In genomic region chr21:25607151-25607811, GRCh38 we compare ENCODE assay signal across 8 cellular contexts. TPM values are rescaled to one million over a fixed set of nuclear protein-coding genes. Genes with fewer than 3 reads are reported as not detected.
DNase-seq lines count a peak whose midpoint lies in the region; ATAC-seq and TF ChIP-seq lines count a peak whose summit lies in the region.

Gene MRPL39 (minus strand): TSS chr21:25607481. CDS start chr21:25607475, 6 bp downstream.

- CTCF ChIA-PET in PC-3 (lab: Charles Lee): no interaction called here

- 0% methylated on average over 56 to 57 of the region's 57 CpGs for WGBS in esophagus, 2 donors

- H4K20me1 ChIP-seq in PC-3 (ENCODE audit: low read length): no peaks in the 10 kb centered on the region

- H3K4me1 ChIP-seq in PC-3 (ENCODE audit: insufficient read depth, low read length) (peaks cover 22% of the 10 kb centered on the region), esophagus (ENCODE audit: control insufficient read depth in 2 of 2, insufficient read depth in 2 of 2, low read length in 1 of 2) (no peaks in the 10 kb centered on the region), muscle layer of colon (ENCODE audit: insufficient read depth, low read length) (peaks cover 12% of the 10 kb centered on the region)

- peaks cover 31% of the 10 kb centered on the region for H3K79me2 ChIP-seq in PC-3 (ENCODE audit: low read length)

- peak; percentile 70 for TF ChIP-seq CTCF in PC-3 (conservative IDR thresholded peaks at IDR 0.05; ENCODE audit: low read depth, low read length)

- H3K9ac ChIP-seq in PC-3 (ENCODE audit: low read length) (peak within 1 kb of the TSS; percentile 97), muscle layer of colon (ENCODE audit: low read length) (peak within 1 kb of the TSS; percentile 55)

- DNase-seq in DMS153 treated with DMSO at 0.1 percent for 48 hours (lab: John Stamatoyannopoulos, UW; ENCODE audit: unreplicated experiment) (peak; percentile 67), PC-3 (peak; percentile 91)
- peak; percentile 86 for DNase-seq in activated T-cell treated with anti-CD3 and anti-CD28 coated beads, Interleukin-2, amount 50 U/mL, for 1 hour
- peak; percentile 76 for DNase-seq in stimulated activated CD8-positive, alpha-beta memory T cell treated with anti-CD3 and anti-CD28 coated beads, Interleukin-7, amount 100 ng/mL, for 24 hours (ENCODE audit: low read depth)

- H3K36me3 ChIP-seq in PC-3 (ENCODE audit: low read depth, low read length): peaks cover 26% of the 10 kb centered on the region; the same call in 1 of the 2 replicates
- H3K36me3 ChIP-seq in esophagus (ENCODE audit: control insufficient read depth in 2 of 2, insufficient read depth in 2 of 2, low read length in 1 of 2): peaks cover 0 to 4% of the 10 kb centered on the region in 2 donors
- H3K36me3 ChIP-seq in muscle layer of colon (ENCODE audit: insufficient read depth, low read length): peaks cover 24% of the 10 kb centered on the region

- H3K4me2 ChIP-seq in PC-3 (ENCODE audit: low read length): peak within 1 kb of the TSS; percentile 97

- H3K4me3 ChIP-seq in PC-3 (ENCODE audit: low read length) (peak within 1 kb of the TSS; percentile 99), esophagus (ENCODE audit: low read depth in 1 of 2, low read length in 2 of 2) (peak within 1 kb of the TSS; percentile 72 to 92), muscle layer of colon (ENCODE audit: low read depth in 1 of 2, low read length in 2 of 2) (peak within 1 kb of the TSS; percentile 67 to 84)

- H3F3A ChIP-seq in PC-3 (ENCODE audit: low read length, unreplicated experiment): no peaks in the 10 kb centered on the region

- H3K9me3 ChIP-seq in PC-3 (ENCODE audit: low read length) (no peaks in the 10 kb centered on the region), esophagus (ENCODE audit: control insufficient read depth in 2 of 2, insufficient read depth in 1 of 2, low read depth in 1 of 2, low read length in 1 of 2) (no peaks in the 10 kb centered on the region), muscle layer of colon (ENCODE audit: low read length) (no peaks in the 10 kb centered on the region)

- no peak; the same call in 1 of the 2 replicates for TF ChIP-seq RAD21 in Ishikawa (IDR thresholded peaks at IDR 0.05; ENCODE audit: low read depth)

- peak within 1 kb of the TSS; percentile 90 for H2AFZ ChIP-seq in PC-3 (ENCODE audit: low read length)

- ATAC-seq in GM21576 (IDR thresholded peaks at IDR 0.05; ENCODE audit: unreplicated experiment): peak; percentile 96
- peak; percentile 92 for ATAC-seq in PC-3

- intact Hi-C loops in PC-3 (cut with micrococcal nuclease): loop anchor here (1.0 to 2.0 kb wide), 2 partner anchors 186 to 246 kb away; no protein-coding TSS in a partner anchor

- no TSS peak for BruUV-seq in PC-3 (replicated peaks; lab: Mats Ljungman, UMichigan)

- no peaks in the 10 kb centered on the region for H3K9me2 ChIP-seq in PC-3 (replicated peaks; ENCODE audit: low read length)

- H3K27me3 ChIP-seq in PC-3 (ENCODE audit: low read length) (no peaks in the 10 kb centered on the region), esophagus (ENCODE audit: control insufficient read depth in 1 of 2, insufficient read depth in 2 of 2, low read length in 2 of 2) (no peaks in the 10 kb centered on the region), muscle layer of colon (ENCODE audit: control insufficient read depth in 1 of 2, insufficient read depth in 2 of 2, low read length in 2 of 2) (no peaks in the 10 kb centered on the region)

- H3K27ac ChIP-seq in PC-3 (ENCODE audit: low read length) (peak within 1 kb of the TSS; percentile 56), esophagus (ENCODE audit: low read depth in 2 of 2, low read length in 1 of 2) (peak within 1 kb of the TSS; percentile 67 to 88), muscle layer of colon (ENCODE audit: low read depth, low read length) (peak within 1 kb of the TSS; percentile 72)

- POLR2A ChIA-PET in PC-3 (lab: Charles Lee; ENCODE audit: unreplicated experiment): no interaction called here

- no peak for TF ChIP-seq EP300 in Ishikawa (IDR thresholded peaks at IDR 0.05; ENCODE audit: borderline replicate concordance)

TF ChIP-seq in Ishikawa, 13 proteins besides CTCF, POLR2A, EP300 and RAD21:
- TF ChIP-seq MAX (IDR thresholded peaks at IDR 0.05) (peak; percentile 90), FOXM1 (IDR thresholded peaks at IDR 0.05; ENCODE audit: borderline replicate concordance, low read depth) (no peak), TAF1 (IDR thresholded peaks at IDR 0.05; ENCODE audit: low read depth) (peak; percentile 100), NFIC (IDR thresholded peaks at IDR 0.05) (peak; percentile 38; the same call in 1 of the 2 replicates), USF1 (IDR thresholded peaks at IDR 0.05) (peak; percentile 74), REST (IDR thresholded peaks at IDR 0.05; ENCODE audit: low read depth) (0 out of 2 replicates have a peak, but pooled peaks have one; percentile 12), TEAD4 (IDR thresholded peaks at IDR 0.05) (peak; percentile 45; the same call in 1 of the 2 replicates), CREB1 (IDR thresholded peaks at IDR 0.05; ENCODE audit: low read depth) (no peak), YY1 (IDR thresholded peaks at IDR 0.05; ENCODE audit: low read depth) (peak; percentile 93), ZBTB7A (IDR thresholded peaks at IDR 0.05; ENCODE audit: low read depth) (peak; percentile 94), EGR1 (IDR thresholded peaks at IDR 0.05) (no peak), TCF12 (IDR thresholded peaks at IDR 0.05; ENCODE audit: low read depth) (peak; percentile 74; the same call in 1 of the 2 replicates), CEBPB (IDR thresholded peaks at IDR 0.05) (no peak)
TF ChIP-seq in Ishikawa: peak in this region for 9.

RNA-seq across cellular contexts. Expression of gene MRPL39, which starts in this region (rescaled TPM):
- total RNA-seq in PC-3 (2014; rRNA removed): 62.0 and 107 TPM in 2 replicates
- polyA plus RNA-seq in esophagus: 10 to 100 TPM; 24.6 to 31.0 TPM

Comparison
In these comparisons a context has a peak if more than half of its experiments do, and no peak if none do; other contexts are left out.
1. Peak in every context shown above with its lines: DNase-seq, ATAC-seq, H3K4me3 ChIP-seq and H3K27ac ChIP-seq.